ENCODE assay signal across 9 cellular contexts in genomic region chr7:102991540-102992214, GRCh38.
DNase-seq lines count a peak whose midpoint lies in the region; ATAC-seq and TF ChIP-seq lines count a peak whose summit lies in the region.
"Had no signal": no experiment of that assay in that cellular context is flagged by ENCODE, and none has a peak within 500 bp of the region (broad histone marks: within the 10 kb centered on the region; RNA-seq: fewer than 3 reads in every experiment).

No MANE protein-coding gene starts in this region.

- no peak overlapping the region for H3K4me3 ChIP-seq in cardiac fibroblast (replicated peaks in 1 of 2; ENCODE audit: low read depth in 2 of 2, low read length in 2 of 2)
- H3K4me3 ChIP-seq: heart right ventricle had no signal

- ATAC-seq in GM19351 (IDR thresholded peaks at IDR 0.05; ENCODE audit: unreplicated experiment) (no peak), HG03442 (IDR thresholded peaks at IDR 0.05; ENCODE audit: unreplicated experiment) (no peak)

- DNase-seq in DMS153 (lab: John Stamatoyannopoulos, UW) (peak; percentile 80), DMS153 treated with DMSO at 0.1 percent for 48 hours (lab: John Stamatoyannopoulos, UW; ENCODE audit: unreplicated experiment) (no peak), NCI-H1105 (lab: John Stamatoyannopoulos, UW) (peak; percentile 2), cardiac fibroblast (ENCODE audit: low read depth in 2 of 2) (peak; percentile 89 to 97), pulmonary artery endothelial cell (ENCODE audit: low read depth, low spot score) (peak; percentile 96), NK-92 (lab: John Stamatoyannopoulos, UW; ENCODE audit: unreplicated experiment) (no peak)
- DNase-seq: heart right ventricle had no signal

- TF ChIP-seq CTCF in cardiac fibroblast (IDR thresholded peaks at IDR 0.05; ENCODE audit: low read depth, low read length): no peak

Comparison
In these comparisons a context has a peak if more than half of its experiments do, and no peak if none do; other contexts are left out.
1. DNase-seq: peak in DMS153 (single experiment), NCI-H1105 (single experiment), cardiac fibroblast (2 of 2) and pulmonary artery endothelial cell (single experiment); none in DMS153 treated with DMSO at 0.1 percent for 48 hours (single experiment) and NK-92 (single experiment).